Comparison of ENCODE assay signal across 20 cellular contexts in the genomic region with DNA sequence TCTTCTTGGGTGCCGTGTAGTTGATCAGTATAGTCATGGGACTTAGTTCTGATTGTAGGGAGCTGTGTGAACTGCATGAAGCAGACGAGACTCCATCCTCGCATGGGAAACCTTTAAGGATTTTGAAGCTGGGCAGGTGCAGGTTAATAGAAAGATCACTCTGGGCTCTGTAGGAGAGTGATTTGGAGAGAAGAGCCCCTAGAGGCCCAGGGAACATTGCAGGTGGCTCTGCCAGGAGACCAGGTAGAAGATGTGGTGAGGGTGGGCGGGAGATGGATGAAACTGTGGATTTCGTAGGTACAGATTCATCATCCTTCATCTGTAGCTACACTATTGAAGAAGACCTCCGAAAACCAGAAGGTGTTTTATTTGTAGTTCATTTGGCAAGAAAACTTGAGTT. TPM values are rescaled to one million over a fixed set of nuclear protein-coding genes. Genes with fewer than 3 reads are reported as not detected.
DNase-seq lines count a peak whose midpoint lies in the region; ATAC-seq and TF ChIP-seq lines count a peak whose summit lies in the region.
"Had no signal": no experiment of that assay in that cellular context is flagged by ENCODE, and none has a peak within 500 bp of the region (broad histone marks: within the 10 kb centered on the region; RNA-seq: fewer than 3 reads in every experiment).

No MANE protein-coding gene starts in this region.

- TF ChIP-seq POLR2A in heart left ventricle (IDR thresholded peaks at IDR 0.05) (no peak), uterus (IDR thresholded peaks at IDR 0.05) (no peak)

- TF ChIP-seq CTCF in left ventricle myocardium inferior (IDR thresholded peaks at IDR 0.05; ENCODE audit: borderline replicate concordance): no peak
- TF ChIP-seq CTCF in heart left ventricle (IDR thresholded peaks at IDR 0.05): no peak
- TF ChIP-seq CTCF in uterus (IDR thresholded peaks at IDR 0.05): no peak

- no peak overlapping the region for H3K4me2 ChIP-seq in mesenchymal stem cell (ENCODE audit: low read length, poor library complexity, severe bottlenecking)

- H4K8ac ChIP-seq in mesenchymal stem cell (ENCODE audit: low read length): peak overlapping the region; percentile 39

- no peak overlapping the region for H3K4me3 Mint-ChIP-seq in T-cell
- H3K4me3 Mint-ChIP-seq: activated T-cell treated with anti-CD3 and anti-CD28 coated beads, Interleukin-2, amount 50 U/mL, for 24 hours had no signal

- H3K4me3 ChIP-seq in left ventricle myocardium inferior: no peak overlapping the region
- no peak overlapping the region for H3K4me3 ChIP-seq in heart left ventricle
- no peak overlapping the region for H3K4me3 ChIP-seq in mesenchymal stem cell (ENCODE audit: insufficient read depth in 1 of 2, low read depth in 1 of 2, low read length in 2 of 2)
- no peak overlapping the region for H3K4me3 ChIP-seq in uterus
- H3K4me3 ChIP-seq: left lung, psoas muscle had no signal

- H2BK15ac ChIP-seq in mesenchymal stem cell (ENCODE audit: low read depth, poor library complexity, severe bottlenecking): no peak overlapping the region

- no peak overlapping the region for H2AFZ ChIP-seq in mesenchymal stem cell (ENCODE audit: low read depth, low read length)

- ATAC-seq in heart left ventricle: no peak
- ATAC-seq in T-cell (replicated peaks in 1 of 4): no peak
- ATAC-seq in Right ventricle myocardium inferior: no peak
- ATAC-seq: left lung, psoas muscle had no signal

- H3K4me1 Mint-ChIP-seq in T-cell: peaks cover 67 to 92% (median 84%) of the 10 kb centered on the region in 3 donors

- no peaks in the 10 kb centered on the region for H3K36me3 Mint-ChIP-seq in T-cell

- H3K14ac ChIP-seq in mesenchymal stem cell (ENCODE audit: low read length in 2 of 2): no peak overlapping the region

- WGBS in heart left ventricle, 4 donors: 88 to 95% (median 92%) methylated on average over 6 of the region's 6 CpGs
- 81% methylated on average over 4 of the region's 6 CpGs for WGBS in mesenchymal stem cell

- peaks cover 24% of the 10 kb centered on the region for H3K79me1 ChIP-seq in mesenchymal stem cell (replicated peaks; ENCODE audit: low read length, poor library complexity, severe bottlenecking)

- DNase-seq in left ventricle myocardium inferior (no peak), heart left ventricle (no peak), T-cell (no peak), mesenchymal stem cell (no peak), uterus (no peak), Right ventricle myocardium inferior (ENCODE audit: missing footprints) (no peak), anterior cingulate cortex (lab: John Stamatoyannopoulos, UW) (no peak), SHP77 treated with DMSO at 0.1 percent for 48 hours (lab: John Stamatoyannopoulos, UW) (no peak)
- DNase-seq: activated CD4-positive, CD25-positive, alpha-beta regulatory T cell; activated naive CD4-positive, alpha-beta T cell; activated T-cell treated with anti-CD3 and anti-CD28 coated beads, Interleukin-2, amount 50 U/mL, for 24 hours; effector CD4-positive, alpha-beta T cell; foreskin melanocyte; hippocampal formation; left lung; NCI-H1105 treated with DMSO at 0.1 percent for 48 hours; NCI-H2081; NCI-H446; psoas muscle; T-helper 9 cell had no signal

- H2BK120ac ChIP-seq in mesenchymal stem cell (ENCODE audit: low read depth, low read length): peak overlapping the region; percentile 59

- peak overlapping the region; percentile 5 to 32 for H3K27ac Mint-ChIP-seq in T-cell
- H3K27ac Mint-ChIP-seq: activated T-cell treated with anti-CD3 and anti-CD28 coated beads, Interleukin-2, amount 50 U/mL, for 24 hours had no signal

- H3K9me3 ChIP-seq in left ventricle myocardium inferior (replicated peaks) (no peaks in the 10 kb centered on the region), heart left ventricle (no peaks in the 10 kb centered on the region), mesenchymal stem cell (ENCODE audit: control insufficient read depth, low read length) (no peaks in the 10 kb centered on the region), uterus (no peaks in the 10 kb centered on the region)
- H3K9me3 ChIP-seq: left lung, psoas muscle had no signal

- no peaks in the 10 kb centered on the region for H3K27me3 Mint-ChIP-seq in T-cell
- H3K27me3 Mint-ChIP-seq: activated T-cell treated with anti-CD3 and anti-CD28 coated beads, Interleukin-2, amount 50 U/mL, for 24 hours had no signal

- no peak overlapping the region for H3K9ac ChIP-seq in mesenchymal stem cell (ENCODE audit: low read length)

- H3K27me3 ChIP-seq in left ventricle myocardium inferior (ENCODE audit: low read depth): no peaks in the 10 kb centered on the region
- H3K27me3 ChIP-seq in heart left ventricle: no peaks in the 10 kb centered on the region
- no peaks in the 10 kb centered on the region for H3K27me3 ChIP-seq in mesenchymal stem cell (ENCODE audit: control insufficient read depth in 1 of 2, insufficient read depth in 1 of 2, low read length in 2 of 2)
- H3K27me3 ChIP-seq in uterus: no peaks in the 10 kb centered on the region
- H3K27me3 ChIP-seq: left lung had no signal

- H2BK12ac ChIP-seq in mesenchymal stem cell (ENCODE audit: low read length in 2 of 2): no peak overlapping the region

- H3K23ac ChIP-seq in mesenchymal stem cell (ENCODE audit: low read length in 2 of 2): no peak overlapping the region

- intact Hi-C loops in left ventricle myocardium inferior (cut with micrococcal nuclease) (no loop called here), heart left ventricle (cut with DNase I) (no loop called here), uterus (cut with DNase I; ENCODE audit: low total_unique reads) (no loop called here), Right ventricle myocardium inferior (cut with DNase I) (no loop called here)

- H2BK5ac ChIP-seq in mesenchymal stem cell (ENCODE audit: low read depth, low read length, poor library complexity, severe bottlenecking): no peak overlapping the region

- H3K18ac ChIP-seq in mesenchymal stem cell (ENCODE audit: low read depth in 1 of 2, low read length in 2 of 2): no peak overlapping the region

- H2AK5ac ChIP-seq in mesenchymal stem cell (ENCODE audit: low read length, severe bottlenecking): no peak overlapping the region

- POLR2A ChIA-PET in T-cell (lab: Charles Lee): no interaction called here

- H3K36me3 ChIP-seq in left ventricle myocardium inferior (no peaks in the 10 kb centered on the region), heart left ventricle (no peaks in the 10 kb centered on the region), mesenchymal stem cell (ENCODE audit: control insufficient read depth in 1 of 2, insufficient read depth in 2 of 2, low read depth in 1 of 2, low read length in 2 of 2) (peaks cover 0 to 4% of the 10 kb centered on the region in 2 experiments), uterus (no peaks in the 10 kb centered on the region)
- H3K36me3 ChIP-seq: left lung had no signal

- no peak overlapping the region for H3K4ac ChIP-seq in mesenchymal stem cell (ENCODE audit: low read depth in 1 of 2, low read length in 2 of 2)

- peaks cover 90% of the 10 kb centered on the region for H3K4me1 ChIP-seq in left ventricle myocardium inferior
- peaks cover 3 to 95% (median 67%) of the 10 kb centered on the region in 12 donors for H3K4me1 ChIP-seq in heart left ventricle
- H3K4me1 ChIP-seq in mesenchymal stem cell (ENCODE audit: control insufficient read depth, insufficient read depth, low read depth, low read length): peaks cover 15% of the 10 kb centered on the region
- peaks cover 8 to 11% of the 10 kb centered on the region in 2 donors for H3K4me1 ChIP-seq in uterus

- CTCF ChIA-PET in T-cell (lab: Charles Lee): no interaction called here

- no peak overlapping the region for H4K91ac ChIP-seq in mesenchymal stem cell (ENCODE audit: low read length)

- no peaks in the 10 kb centered on the region for H3K9me3 Mint-ChIP-seq in T-cell
- H3K9me3 Mint-ChIP-seq: activated T-cell treated with anti-CD3 and anti-CD28 coated beads, Interleukin-2, amount 50 U/mL, for 24 hours had no signal

- H3K27ac ChIP-seq in left ventricle myocardium inferior (replicated peaks) (peak overlapping the region; percentile 0), heart left ventricle (no peak overlapping the region), mesenchymal stem cell (ENCODE audit: low read length, poor library complexity, severe bottlenecking) (no peak overlapping the region), uterus (peak overlapping the region; percentile 49 to 63)
- H3K27ac ChIP-seq: psoas muscle had no signal

RNA-seq across cellular contexts. Expression of a gene that starts 53.3 kb away (rescaled TPM):
- total RNA-seq in left ventricle myocardium inferior: 68.3 TPM
- total RNA-seq in heart left ventricle: 100 to 1,000 TPM in 3 of 9 donors, 10 to 100 TPM in 6; 69.3 to 129 (median 86.0) TPM
- 10 to 100 TPM; 13.9 to 28.8 TPM for polyA plus RNA-seq in heart left ventricle
- total RNA-seq in T-cell: 100 to 1,000 TPM; 130 to 247 (median 164) TPM
- polyA plus RNA-seq in mesenchymal stem cell (2013, experiment 1 of 2): 14.5 TPM
- 12.9 TPM for polyA plus RNA-seq in mesenchymal stem cell (2013, experiment 2 of 2)
- 100 to 1,000 TPM in 3 of 4 donors, 10 to 100 TPM in 1; 86.8 to 336 (median 231) TPM for total RNA-seq in uterus
- total RNA-seq in Right ventricle myocardium inferior: 69.2 TPM

Comparison
In these comparisons a context has a peak if more than half of its experiments do, and no peak if none do; other contexts are left out.
1. H3K27ac ChIP-seq: peak in left ventricle myocardium inferior (single experiment) and uterus (2 of 2); none in heart left ventricle (0 of 12) and mesenchymal stem cell (single experiment).